In the genomic region with DNA sequence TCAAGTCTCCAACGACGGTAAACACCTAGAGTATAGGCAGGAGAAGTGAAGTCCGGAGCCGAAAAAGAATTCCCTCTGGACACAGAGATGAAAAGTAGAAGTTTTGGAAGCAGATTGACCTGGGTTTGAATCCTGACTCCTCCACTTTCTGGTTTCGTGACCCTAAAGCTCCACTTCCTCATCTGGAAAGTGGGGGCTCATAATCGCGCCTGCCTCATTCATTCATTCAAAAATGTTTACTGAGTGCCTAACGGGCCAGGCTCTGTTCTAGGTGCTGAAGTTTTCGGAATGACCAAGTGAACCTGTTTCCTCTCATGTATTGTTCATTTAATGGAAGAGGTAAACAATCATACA, we compare ENCODE assay signal across 8 cellular contexts. TPM values are rescaled to one million over a fixed set of nuclear protein-coding genes. Genes with fewer than 3 reads are reported as not detected.
DNase-seq lines count a peak whose midpoint lies in the region; ATAC-seq and TF ChIP-seq lines count a peak whose summit lies in the region.

No MANE protein-coding gene starts in this region.

- POLR2A ChIA-PET in OCI-LY7 (lab: Charles Lee) = interaction anchor here (0.6 to 1.0 kb wide), 2 partner anchors 31 to 58 kb away, joined by 3 read pairs; no protein-coding TSS in a partner anchor

- H3K4me3 ChIP-seq in GM12865 (ENCODE audit: low read depth, low read length) (peak overlapping the region; percentile 73), OCI-LY7 (ENCODE audit: low read depth, low read length, poor library complexity, severe bottlenecking) (peak overlapping the region; percentile 68), osteoblast (ENCODE audit: insufficient read depth, low read length) (peak overlapping the region; percentile 68)

- H3K36me3 Mint-ChIP-seq in central memory CD8-positive, alpha-beta T cell (ENCODE audit: insufficient read depth) = peaks cover 9% of the 10 kb centered on the region

- H3K27me3 Mint-ChIP-seq in central memory CD8-positive, alpha-beta T cell = no peaks in the 10 kb centered on the region

- no peaks in the 10 kb centered on the region for H3K9me2 ChIP-seq in OCI-LY7 (ENCODE audit: insufficient read depth, low read length)

- peaks cover 2% of the 10 kb centered on the region for H3K9me3 Mint-ChIP-seq in central memory CD8-positive, alpha-beta T cell

- H3K27ac Mint-ChIP-seq in central memory CD8-positive, alpha-beta T cell (ENCODE audit: low read depth) = peak overlapping the region; percentile 49

- no peaks in the 10 kb centered on the region for H4K20me1 ChIP-seq in OCI-LY7 (ENCODE audit: insufficient read depth, low read length)
- H4K20me1 ChIP-seq in osteoblast (ENCODE audit: insufficient read depth, low read length) = no peaks in the 10 kb centered on the region

- H3K79me2 ChIP-seq in OCI-LY7 (ENCODE audit: insufficient read depth, low read depth, low read length) (no peaks in the 10 kb centered on the region), osteoblast (ENCODE audit: insufficient read depth, low read length) (no peaks in the 10 kb centered on the region)

- H3K4me1 ChIP-seq in OCI-LY7 (ENCODE audit: insufficient read depth, low read length, poor library complexity, severe bottlenecking) (peaks cover 30% of the 10 kb centered on the region), osteoblast (ENCODE audit: insufficient read depth, low read length) (peaks cover 14% of the 10 kb centered on the region)

- peak overlapping the region; percentile 74 for H3K4me3 Mint-ChIP-seq in central memory CD8-positive, alpha-beta T cell

- peaks cover 38% of the 10 kb centered on the region for H3K4me1 Mint-ChIP-seq in central memory CD8-positive, alpha-beta T cell

- peak overlapping the region; percentile 98 for H2AFZ ChIP-seq in OCI-LY7 (ENCODE audit: low read length)
- peak overlapping the region; percentile 91 for H2AFZ ChIP-seq in osteoblast (ENCODE audit: low read length)

- DNase-seq in GM12865 (ENCODE audit: low read depth) (no peak), OCI-LY7 (ENCODE audit: low spot score) (no peak), osteoblast (ENCODE audit: insufficient read length, low spot score, missing footprints) (no peak), 8988T (no peak), mucosa of gallbladder (ENCODE audit: low spot score) (no peak)
- no peak for DNase-seq in central memory CD8-positive, alpha-beta T cell (ENCODE audit: low spot score in 2 of 2)
- DNase-seq in stimulated activated CD4-positive, alpha-beta T cell treated with anti-CD3 and anti-CD28 coated beads, Interleukin-4, amount 100 ng/mL, for 4 hours = no peak
- DNase-seq in stimulated activated naive CD4-positive, alpha-beta T cell (lab: John Stamatoyannopoulos, UW) = no peak

- no peaks in the 10 kb centered on the region for H3K27me3 ChIP-seq in osteoblast (ENCODE audit: insufficient read depth, low read length)

- TF ChIP-seq CTCF in GM12865 (IDR thresholded peaks at IDR 0.05; ENCODE audit: insufficient read depth, low read depth, low read length, missing control alignments) (no peak), OCI-LY7 (conservative IDR thresholded peaks at IDR 0.05; ENCODE audit: low read length) (no peak), osteoblast (IDR thresholded peaks at IDR 0.05; ENCODE audit: extremely low read depth, low read depth, low read length) (no peak)

- H3K36me3 ChIP-seq in OCI-LY7 (ENCODE audit: insufficient read depth, low read length) (no peaks in the 10 kb centered on the region), osteoblast (ENCODE audit: insufficient read depth, low read length) (no peaks in the 10 kb centered on the region)

- peak overlapping the region; percentile 72 for H3K4me2 ChIP-seq in OCI-LY7 (ENCODE audit: low read length)
- H3K4me2 ChIP-seq in osteoblast (ENCODE audit: insufficient read depth, low read length) = peak overlapping the region; percentile 75

- H3K27ac ChIP-seq in OCI-LY7 (ENCODE audit: low read depth, low read length, poor library complexity, severe bottlenecking) = no peak overlapping the region
- H3K27ac ChIP-seq in osteoblast (ENCODE audit: low read depth, low read length) = no peak overlapping the region

- no peak for ATAC-seq in central memory CD8-positive, alpha-beta T cell (replicated peaks; ENCODE audit: extremely low read depth, poor library complexity, severe bottlenecking)

- BruUV-seq in OCI-LY7 (replicated peaks; lab: Mats Ljungman, UMichigan) = no TSS peak

- intact Hi-C loops in OCI-LY7 (cut with micrococcal nuclease; ENCODE audit: unreplicated experiment) = loop anchor here (10.0 kb wide), 1 partner anchor 222 kb away; the partner anchor contains the start of gene ERCC1

- no peaks in the 10 kb centered on the region for H3K9me3 ChIP-seq in OCI-LY7 (ENCODE audit: low read length)
- no peaks in the 10 kb centered on the region for H3K9me3 ChIP-seq in osteoblast (ENCODE audit: low read depth, low read length)

- CTCF ChIA-PET in OCI-LY7 (lab: Charles Lee; ENCODE audit: unreplicated experiment) = interaction anchor here (0.6 to 0.9 kb wide), 2 partner anchors 161 to 330 kb away, joined by 3 to 4 read pairs; no protein-coding TSS in a partner anchor

RNA-seq across cellular contexts. Expression of gene EML2, which starts 7.1 kb away (rescaled TPM):
- 23.6 and 26.1 TPM in 2 replicates for total RNA-seq in OCI-LY7 (2014; rRNA removed; shearing (Covaris generic))
- 47.5 and 52.5 TPM in 2 replicates for total RNA-seq in OCI-LY7 (2022)
- total RNA-seq in osteoblast = 10.1 and 11.8 TPM in 2 replicates
- total RNA-seq in mucosa of gallbladder = 68.4 TPM

RNA-seq across cellular contexts. Expression of gene GIPR, which starts 21.7 kb away (rescaled TPM):
- 6.6 and 7.9 TPM in 2 replicates for total RNA-seq in OCI-LY7 (2014; rRNA removed; shearing (Covaris generic))
- total RNA-seq in OCI-LY7 (2022) (23.3 and 24.6 TPM in 2 replicates), osteoblast (under 0.01 and 0.88 TPM in 2 replicates), mucosa of gallbladder (10.3 TPM)

RNA-seq across cellular contexts. Expression of gene GPR4, which starts 44.3 kb away (rescaled TPM):
- 0.38 TPM in 1 of 2 replicates, not detected in the other for total RNA-seq in OCI-LY7 (2014; rRNA removed; shearing (Covaris generic))
- total RNA-seq in OCI-LY7 (2022) (not detected in 2 replicates), osteoblast (not detected in 2 replicates), mucosa of gallbladder (2.2 TPM)

RNA-seq across cellular contexts. Expression of gene SNRPD2, which starts 45.4 kb away (rescaled TPM):
- total RNA-seq in OCI-LY7 (2014; rRNA removed; shearing (Covaris generic)) = 774 and 848 TPM in 2 replicates
- total RNA-seq in OCI-LY7 (2022) (518 and 523 TPM in 2 replicates), osteoblast (139 and 155 TPM in 2 replicates), mucosa of gallbladder (269 TPM)

RNA-seq across cellular contexts. Expression of gene QPCTL, which starts 46.1 kb away (rescaled TPM):
- total RNA-seq in OCI-LY7 (2014; rRNA removed; shearing (Covaris generic)) = 15.7 and 24.8 TPM in 2 replicates
- total RNA-seq in OCI-LY7 (2022) (25.1 and 26.3 TPM in 2 replicates), osteoblast (15.6 and 16.5 TPM in 2 replicates), mucosa of gallbladder (8.0 TPM)
